In the genomic region with DNA sequence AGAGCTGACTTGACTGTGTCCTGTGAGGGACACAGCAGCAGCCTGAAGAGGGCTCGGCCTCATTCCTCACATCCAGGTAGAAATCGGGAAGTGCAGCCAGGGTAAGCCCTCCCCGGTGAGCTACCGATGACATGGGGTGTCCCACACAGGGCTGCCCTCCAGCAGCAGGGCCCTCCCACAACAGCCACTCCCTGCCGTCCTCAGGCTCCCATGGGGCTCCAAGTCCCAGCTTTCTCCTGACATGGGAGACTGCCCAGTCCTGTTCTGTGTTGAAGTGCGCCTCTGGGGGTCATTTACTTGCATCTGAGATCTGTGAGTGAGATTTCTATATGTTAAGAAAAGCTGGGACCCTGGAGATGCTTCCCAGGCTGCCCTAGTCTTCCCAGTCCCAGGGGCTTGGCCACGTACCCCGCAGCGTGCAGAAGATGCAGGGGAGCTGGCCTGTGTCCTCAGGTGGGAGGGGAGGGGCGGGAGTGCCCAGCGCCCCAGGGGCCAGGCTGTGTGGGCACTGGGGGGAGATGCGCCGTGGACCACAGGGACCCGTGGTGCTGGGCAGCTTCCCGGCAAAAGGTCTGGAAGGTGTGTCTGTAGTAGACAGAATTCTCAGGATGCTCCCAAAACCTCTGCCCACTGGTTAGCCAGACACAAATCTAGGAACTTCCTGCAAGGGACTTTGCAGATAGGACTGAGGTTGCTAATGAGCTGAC, we compare ENCODE assay signal across 3 cellular contexts.
TF ChIP-seq lines count a peak whose summit lies in the region.

No MANE protein-coding gene starts in this region.

TF ChIP-seq in SK-N-SH, 30 proteins besides CTCF, POLR2A, EP300 and RAD21 (continued from another document):
- TF ChIP-seq RXRA (IDR thresholded peaks at IDR 0.05; ENCODE audit: borderline replicate concordance, low read depth) (no peak), ELF1 (IDR thresholded peaks at IDR 0.05) (no peak), RFX5 (IDR thresholded peaks at IDR 0.05; ENCODE audit: low read length) (no peak), EZH2phosphoT487 (IDR thresholded peaks at IDR 0.05; ENCODE audit: borderline replicate concordance, low read depth) (no peak)
- TF ChIP-seq, protein P1, sequence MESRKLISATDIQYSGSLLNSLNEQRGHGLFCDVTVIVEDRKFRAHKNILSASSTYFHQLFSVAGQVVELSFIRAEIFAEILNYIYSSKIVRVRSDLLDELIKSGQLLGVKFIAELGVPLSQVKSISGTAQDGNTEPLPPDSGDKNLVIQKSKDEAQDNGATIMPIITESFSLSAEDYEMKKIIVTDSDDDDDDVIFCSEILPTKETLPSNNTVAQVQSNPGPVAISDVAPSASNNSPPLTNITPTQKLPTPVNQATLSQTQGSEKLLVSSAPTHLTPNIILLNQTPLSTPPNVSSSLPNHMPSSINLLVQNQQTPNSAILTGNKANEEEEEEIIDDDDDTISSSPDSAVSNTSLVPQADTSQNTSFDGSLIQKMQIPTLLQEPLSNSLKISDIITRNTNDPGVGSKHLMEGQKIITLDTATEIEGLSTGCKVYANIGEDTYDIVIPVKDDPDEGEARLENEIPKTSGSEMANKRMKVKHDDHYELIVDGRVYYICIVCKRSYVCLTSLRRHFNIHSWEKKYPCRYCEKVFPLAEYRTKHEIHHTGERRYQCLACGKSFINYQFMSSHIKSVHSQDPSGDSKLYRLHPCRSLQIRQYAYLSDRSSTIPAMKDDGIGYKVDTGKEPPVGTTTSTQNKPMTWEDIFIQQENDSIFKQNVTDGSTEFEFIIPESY (IDR thresholded peaks at IDR 0.05; ENCODE audit: borderline replicate concordance, low read depth) = no peak
- TF ChIP-seq, protein P2, sequence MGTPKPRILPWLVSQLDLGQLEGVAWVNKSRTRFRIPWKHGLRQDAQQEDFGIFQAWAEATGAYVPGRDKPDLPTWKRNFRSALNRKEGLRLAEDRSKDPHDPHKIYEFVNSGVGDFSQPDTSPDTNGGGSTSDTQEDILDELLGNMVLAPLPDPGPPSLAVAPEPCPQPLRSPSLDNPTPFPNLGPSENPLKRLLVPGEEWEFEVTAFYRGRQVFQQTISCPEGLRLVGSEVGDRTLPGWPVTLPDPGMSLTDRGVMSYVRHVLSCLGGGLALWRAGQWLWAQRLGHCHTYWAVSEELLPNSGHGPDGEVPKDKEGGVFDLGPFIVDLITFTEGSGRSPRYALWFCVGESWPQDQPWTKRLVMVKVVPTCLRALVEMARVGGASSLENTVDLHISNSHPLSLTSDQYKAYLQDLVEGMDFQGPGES (IDR thresholded peaks at IDR 0.05; ENCODE audit: low read depth, low read length) = no peak
- TF ChIP-seq, protein P3, sequence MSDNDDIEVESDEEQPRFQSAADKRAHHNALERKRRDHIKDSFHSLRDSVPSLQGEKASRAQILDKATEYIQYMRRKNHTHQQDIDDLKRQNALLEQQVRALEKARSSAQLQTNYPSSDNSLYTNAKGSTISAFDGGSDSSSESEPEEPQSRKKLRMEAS (IDR thresholded peaks at IDR 0.05; ENCODE audit: low read depth) = no peak

TF ChIP-seq in SK-N-SH treated with all-trans-retinoic acid at 6 μM for 48 hours, 23 proteins besides CTCF, POLR2A, EP300 and RAD21 (continued from another document):
- TF ChIP-seq, protein P4, sequence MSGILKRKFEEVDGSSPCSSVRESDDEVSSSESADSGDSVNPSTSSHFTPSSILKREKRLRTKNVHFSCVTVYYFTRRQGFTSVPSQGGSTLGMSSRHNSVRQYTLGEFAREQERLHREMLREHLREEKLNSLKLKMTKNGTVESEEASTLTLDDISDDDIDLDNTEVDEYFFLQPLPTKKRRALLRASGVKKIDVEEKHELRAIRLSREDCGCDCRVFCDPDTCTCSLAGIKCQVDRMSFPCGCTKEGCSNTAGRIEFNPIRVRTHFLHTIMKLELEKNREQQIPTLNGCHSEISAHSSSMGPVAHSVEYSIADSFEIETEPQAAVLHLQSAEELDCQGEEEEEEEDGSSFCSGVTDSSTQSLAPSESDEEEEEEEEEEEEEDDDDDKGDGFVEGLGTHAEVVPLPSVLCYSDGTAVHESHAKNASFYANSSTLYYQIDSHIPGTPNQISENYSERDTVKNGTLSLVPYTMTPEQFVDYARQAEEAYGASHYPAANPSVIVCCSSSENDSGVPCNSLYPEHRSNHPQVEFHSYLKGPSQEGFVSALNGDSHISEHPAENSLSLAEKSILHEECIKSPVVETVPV (CRISPR knock-in tag; IDR thresholded peaks at IDR 0.05) = no peak
- TF ChIP-seq ZC3H10 (CRISPR knock-in tag; IDR thresholded peaks at IDR 0.05) = no peak
- TF ChIP-seq, protein P5, sequence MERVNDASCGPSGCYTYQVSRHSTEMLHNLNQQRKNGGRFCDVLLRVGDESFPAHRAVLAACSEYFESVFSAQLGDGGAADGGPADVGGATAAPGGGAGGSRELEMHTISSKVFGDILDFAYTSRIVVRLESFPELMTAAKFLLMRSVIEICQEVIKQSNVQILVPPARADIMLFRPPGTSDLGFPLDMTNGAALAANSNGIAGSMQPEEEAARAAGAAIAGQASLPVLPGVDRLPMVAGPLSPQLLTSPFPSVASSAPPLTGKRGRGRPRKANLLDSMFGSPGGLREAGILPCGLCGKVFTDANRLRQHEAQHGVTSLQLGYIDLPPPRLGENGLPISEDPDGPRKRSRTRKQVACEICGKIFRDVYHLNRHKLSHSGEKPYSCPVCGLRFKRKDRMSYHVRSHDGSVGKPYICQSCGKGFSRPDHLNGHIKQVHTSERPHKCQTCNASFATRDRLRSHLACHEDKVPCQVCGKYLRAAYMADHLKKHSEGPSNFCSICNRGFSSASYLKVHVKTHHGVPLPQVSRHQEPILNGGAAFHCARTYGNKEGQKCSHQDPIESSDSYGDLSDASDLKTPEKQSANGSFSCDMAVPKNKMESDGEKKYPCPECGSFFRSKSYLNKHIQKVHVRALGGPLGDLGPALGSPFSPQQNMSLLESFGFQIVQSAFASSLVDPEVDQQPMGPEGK (CRISPR knock-in tag; IDR thresholded peaks at IDR 0.05; ENCODE audit: borderline replicate concordance) = no peak
- no peak for TF ChIP-seq SNAI2 (CRISPR knock-in tag; IDR thresholded peaks at IDR 0.05)

TF ChIP-seq in HepG2, 621 proteins besides CTCF, POLR2A, EP300 and RAD21 (continued from another document):
- TF ChIP-seq, protein P6, sequence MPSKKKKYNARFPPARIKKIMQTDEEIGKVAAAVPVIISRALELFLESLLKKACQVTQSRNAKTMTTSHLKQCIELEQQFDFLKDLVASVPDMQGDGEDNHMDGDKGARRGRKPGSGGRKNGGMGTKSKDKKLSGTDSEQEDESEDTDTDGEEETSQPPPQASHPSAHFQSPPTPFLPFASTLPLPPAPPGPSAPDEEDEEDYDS (CRISPR knock-in tag; IDR thresholded peaks at IDR 0.05) = no peak
- TF ChIP-seq NFATC3 (CRISPR knock-in tag; IDR thresholded peaks at IDR 0.05) (no peak), MATR3 (CRISPR knock-in tag; IDR thresholded peaks at IDR 0.05) (no peak), ZBTB20 (CRISPR knock-in tag; IDR thresholded peaks at IDR 0.05; ENCODE audit: borderline replicate concordance, low read depth) (no peak), BCL6 (CRISPR knock-in tag; IDR thresholded peaks at IDR 0.05) (no peak), ZNF274 (CRISPR knock-in tag; IDR thresholded peaks at IDR 0.05) (no peak)
- TF ChIP-seq, protein P7, sequence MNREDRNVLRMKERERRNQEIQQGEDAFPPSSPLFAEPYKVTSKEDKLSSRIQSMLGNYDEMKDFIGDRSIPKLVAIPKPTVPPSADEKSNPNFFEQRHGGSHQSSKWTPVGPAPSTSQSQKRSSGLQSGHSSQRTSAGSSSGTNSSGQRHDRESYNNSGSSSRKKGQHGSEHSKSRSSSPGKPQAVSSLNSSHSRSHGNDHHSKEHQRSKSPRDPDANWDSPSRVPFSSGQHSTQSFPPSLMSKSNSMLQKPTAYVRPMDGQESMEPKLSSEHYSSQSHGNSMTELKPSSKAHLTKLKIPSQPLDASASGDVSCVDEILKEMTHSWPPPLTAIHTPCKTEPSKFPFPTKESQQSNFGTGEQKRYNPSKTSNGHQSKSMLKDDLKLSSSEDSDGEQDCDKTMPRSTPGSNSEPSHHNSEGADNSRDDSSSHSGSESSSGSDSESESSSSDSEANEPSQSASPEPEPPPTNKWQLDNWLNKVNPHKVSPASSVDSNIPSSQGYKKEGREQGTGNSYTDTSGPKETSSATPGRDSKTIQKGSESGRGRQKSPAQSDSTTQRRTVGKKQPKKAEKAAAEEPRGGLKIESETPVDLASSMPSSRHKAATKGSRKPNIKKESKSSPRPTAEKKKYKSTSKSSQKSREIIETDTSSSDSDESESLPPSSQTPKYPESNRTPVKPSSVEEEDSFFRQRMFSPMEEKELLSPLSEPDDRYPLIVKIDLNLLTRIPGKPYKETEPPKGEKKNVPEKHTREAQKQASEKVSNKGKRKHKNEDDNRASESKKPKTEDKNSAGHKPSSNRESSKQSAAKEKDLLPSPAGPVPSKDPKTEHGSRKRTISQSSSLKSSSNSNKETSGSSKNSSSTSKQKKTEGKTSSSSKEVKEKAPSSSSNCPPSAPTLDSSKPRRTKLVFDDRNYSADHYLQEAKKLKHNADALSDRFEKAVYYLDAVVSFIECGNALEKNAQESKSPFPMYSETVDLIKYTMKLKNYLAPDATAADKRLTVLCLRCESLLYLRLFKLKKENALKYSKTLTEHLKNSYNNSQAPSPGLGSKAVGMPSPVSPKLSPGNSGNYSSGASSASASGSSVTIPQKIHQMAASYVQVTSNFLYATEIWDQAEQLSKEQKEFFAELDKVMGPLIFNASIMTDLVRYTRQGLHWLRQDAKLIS (CRISPR knock-in tag; IDR thresholded peaks at IDR 0.05) = no peak
- TF ChIP-seq, protein P8, sequence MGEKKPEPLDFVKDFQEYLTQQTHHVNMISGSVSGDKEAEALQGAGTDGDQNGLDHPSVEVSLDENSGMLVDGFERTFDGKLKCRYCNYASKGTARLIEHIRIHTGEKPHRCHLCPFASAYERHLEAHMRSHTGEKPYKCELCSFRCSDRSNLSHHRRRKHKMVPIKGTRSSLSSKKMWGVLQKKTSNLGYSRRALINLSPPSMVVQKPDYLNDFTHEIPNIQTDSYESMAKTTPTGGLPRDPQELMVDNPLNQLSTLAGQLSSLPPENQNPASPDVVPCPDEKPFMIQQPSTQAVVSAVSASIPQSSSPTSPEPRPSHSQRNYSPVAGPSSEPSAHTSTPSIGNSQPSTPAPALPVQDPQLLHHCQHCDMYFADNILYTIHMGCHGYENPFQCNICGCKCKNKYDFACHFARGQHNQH (CRISPR knock-in tag; IDR thresholded peaks at IDR 0.05) = no peak
